In the genomic region with DNA sequence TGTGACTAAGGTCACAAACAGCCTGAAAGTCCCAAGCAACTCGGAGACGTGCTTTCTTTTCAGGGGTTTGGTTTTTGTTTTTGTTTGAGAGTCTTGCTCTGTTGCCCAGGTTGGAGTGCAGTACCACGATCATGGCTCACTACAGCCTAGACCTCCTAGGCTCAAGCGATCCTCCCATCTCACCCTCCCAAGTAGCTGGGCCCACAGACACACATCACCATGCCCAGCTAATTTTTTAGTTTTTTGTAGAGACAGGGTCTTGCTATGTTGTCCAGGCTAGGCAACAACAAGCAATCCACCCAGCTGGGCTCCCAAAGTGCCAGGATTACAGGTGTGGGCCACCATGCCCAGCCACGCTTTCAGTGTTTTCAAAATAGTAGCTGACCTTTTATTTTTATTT, we compare ENCODE assay signal across 2 cellular contexts.
A peak's percentile ranks its signal among the peaks of the same experiment; 100 is the strongest.
TF ChIP-seq lines count a peak whose summit lies in the region.

No MANE protein-coding gene starts in this region.

TF ChIP-seq in HEK293, 187 proteins besides CTCF, POLR2A, EP300 and RAD21:
- TF ChIP-seq ZNF600 (tag by site-specific recombination; IDR thresholded peaks at IDR 0.05) (no peak), ZNF121 (tag by site-specific recombination; IDR thresholded peaks at IDR 0.05) (peak; percentile 93), ZNF133 (tag by site-specific recombination; IDR thresholded peaks at IDR 0.05) (no peak), GLI4 (tag by site-specific recombination; IDR thresholded peaks at IDR 0.05) (no peak)
- TF ChIP-seq, protein P1, sequence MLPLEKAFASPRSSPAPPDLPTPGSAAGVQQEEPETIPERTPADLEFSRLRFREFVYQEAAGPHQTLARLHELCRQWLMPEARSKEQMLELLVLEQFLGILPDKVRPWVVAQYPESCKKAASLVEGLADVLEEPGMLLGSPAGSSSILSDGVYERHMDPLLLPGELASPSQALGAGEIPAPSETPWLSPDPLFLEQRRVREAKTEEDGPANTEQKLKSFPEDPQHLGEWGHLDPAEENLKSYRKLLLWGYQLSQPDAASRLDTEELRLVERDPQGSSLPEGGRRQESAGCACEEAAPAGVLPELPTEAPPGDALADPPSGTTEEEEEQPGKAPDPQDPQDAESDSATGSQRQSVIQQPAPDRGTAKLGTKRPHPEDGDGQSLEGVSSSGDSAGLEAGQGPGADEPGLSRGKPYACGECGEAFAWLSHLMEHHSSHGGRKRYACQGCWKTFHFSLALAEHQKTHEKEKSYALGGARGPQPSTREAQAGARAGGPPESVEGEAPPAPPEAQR (tag by site-specific recombination; IDR thresholded peaks at IDR 0.05), result no peak

TF ChIP-seq in K562, 482 proteins besides CTCF, POLR2A, EP300 and RAD21:
- peak; percentile 61; the same call in 1 of the 2 replicates for TF ChIP-seq ZNF121 (CRISPR knock-in tag; conservative IDR thresholded peaks at IDR 0.05)
- no peak for TF ChIP-seq ZNF764 (CRISPR knock-in tag; IDR thresholded peaks at IDR 0.05; ENCODE audit: low read depth)
